ENCODE assay signal across 2 cellular contexts in genomic region chr3:13248640-13249039, GRCh38.
TF ChIP-seq lines count a peak whose summit lies in the region.

No MANE protein-coding gene starts in this region.

TF ChIP-seq in HEK293, 187 proteins besides CTCF, POLR2A, EP300 and RAD21 (continued from another document):
- peak; percentile 100 for TF ChIP-seq ZNF768 (tag by site-specific recombination; IDR thresholded peaks at IDR 0.05)
- no peak for TF ChIP-seq PRDM1 (tag by site-specific recombination; IDR thresholded peaks at IDR 0.05)

TF ChIP-seq in K562, 482 proteins besides CTCF, POLR2A, EP300 and RAD21 (continued from another document):
- TF ChIP-seq ATF2 (CRISPR knock-in tag; IDR thresholded peaks at IDR 0.05) (no peak), HDAC1 (IDR thresholded peaks at IDR 0.05) (no peak), ZFP36 (IDR thresholded peaks at IDR 0.05; ENCODE audit: low read depth, low read length, partially characterized antibody) (peak; percentile 98), CBX1 (IDR thresholded peaks at IDR 0.05; ENCODE audit: low read depth) (peak; percentile 48; the same call in 1 of the 2 replicates), NR1H2 (CRISPR knock-in tag; IDR thresholded peaks at IDR 0.05) (no peak), POLR2AphosphoS2 (IDR thresholded peaks at IDR 0.05; ENCODE audit: low read length) (no peak), PHB2 (IDR thresholded peaks at IDR 0.05; ENCODE audit: low read depth) (no peak), AFF1 (IDR thresholded peaks at IDR 0.05; ENCODE audit: low read depth in 1 of 2, partially characterized antibody in 2 of 2) (peak in 1 of 2 experiments; percentile 84), ZNF766 (CRISPR knock-in tag; conservative IDR thresholded peaks at IDR 0.05) (no peak), RCOR1 (IDR thresholded peaks at IDR 0.05; ENCODE audit: borderline replicate concordance in 1 of 2, low read depth in 2 of 2, low read length in 2 of 2) (peak in 1 of 2 experiments; percentile 67; a peak in 2 of 4 replicates), SMARCA5 (IDR thresholded peaks at IDR 0.05) (peak; percentile 99), RBM25 (IDR thresholded peaks at IDR 0.05; ENCODE audit: low read depth, low read length, severe bottlenecking) (peak; percentile 99), KDM1A (IDR thresholded peaks at IDR 0.05) (peak; percentile 72 to 84), TFAM (CRISPR knock-in tag; conservative IDR thresholded peaks at IDR 0.05) (no peak), BCOR (IDR thresholded peaks at IDR 0.05) (peak; percentile 90), FOXM1 (IDR thresholded peaks at IDR 0.05; ENCODE audit: low read depth) (peak; percentile 50; the same call in 1 of the 2 replicates), FOXM1 (CRISPR knock-in tag; IDR thresholded peaks at IDR 0.05; ENCODE audit: low read depth) (no peak), HNRNPK (IDR thresholded peaks at IDR 0.05; ENCODE audit: low read depth, low read length, poor library complexity, severe bottlenecking) (no peak), HDAC2 (IDR thresholded peaks at IDR 0.05) (peak; percentile 68; the same call in 1 of the 2 replicates), PTBP1 (IDR thresholded peaks at IDR 0.05; ENCODE audit: low read depth, low read length) (peak; percentile 97), ADNP (tag; IDR thresholded peaks at IDR 0.05) (peak; percentile 67), HEY1 (CRISPR knock-in tag; IDR thresholded peaks at IDR 0.05; ENCODE audit: borderline replicate concordance) (no peak), ESRRA (IDR thresholded peaks at IDR 0.05; ENCODE audit: borderline replicate concordance, low read depth) (peak; percentile 71), BRD9 (IDR thresholded peaks at IDR 0.05; ENCODE audit: low read depth, partially characterized antibody) (peak; percentile 100), TOE1 (IDR thresholded peaks at IDR 0.05; ENCODE audit: borderline replicate concordance) (no peak), TOE1 (CRISPR knock-in tag; IDR thresholded peaks at IDR 0.05; ENCODE audit: borderline replicate concordance, low read depth) (no peak)
